In the genomic region with DNA sequence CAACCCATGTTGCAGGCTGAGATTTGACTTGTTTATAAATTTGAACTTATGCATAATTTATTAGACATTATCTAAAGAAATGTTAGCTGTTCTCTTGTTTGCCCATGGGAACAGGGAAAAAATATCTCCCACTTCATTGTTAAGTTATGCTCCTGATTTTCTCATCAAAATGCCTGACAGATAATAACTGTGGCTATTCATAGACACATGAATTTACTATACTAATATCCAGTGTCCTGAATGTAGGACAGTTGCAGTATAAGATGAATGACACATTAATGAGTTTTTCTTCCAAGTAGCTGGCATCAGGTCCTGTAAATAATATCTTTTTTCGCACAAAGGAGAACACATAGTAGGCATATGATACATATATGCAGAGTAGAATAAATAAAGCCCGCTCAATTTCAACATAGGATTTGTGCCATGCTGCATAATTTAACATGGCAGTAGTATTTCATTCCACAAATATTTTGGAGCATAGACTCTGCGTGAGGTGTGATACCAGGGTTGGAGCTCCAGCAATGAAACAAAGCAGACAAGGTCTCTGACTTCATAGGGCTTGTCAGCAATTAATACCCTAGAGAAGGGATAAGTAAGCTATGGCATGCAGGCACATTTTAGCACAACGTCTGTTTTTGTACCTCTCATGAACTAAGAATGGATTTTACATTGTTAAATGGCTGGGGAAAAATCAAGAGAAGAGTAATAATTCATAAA, we compare ENCODE assay signal across 16 cellular contexts. TPM values are rescaled to one million over a fixed set of nuclear protein-coding genes. Genes with fewer than 3 reads are reported as not detected.
DNase-seq lines count a peak whose midpoint lies in the region; ATAC-seq, FAIRE-seq and TF ChIP-seq lines count a peak whose summit lies in the region.
"Had no signal": no experiment of that assay in that cellular context is flagged by ENCODE, and none has a peak within 500 bp of the region (broad histone marks: within the 10 kb centered on the region; RNA-seq: fewer than 3 reads in every experiment).

No MANE protein-coding gene starts in this region.

- TF ChIP-seq CTCF in heart left ventricle (IDR thresholded peaks at IDR 0.05) (no peak), left ventricle myocardium inferior (IDR thresholded peaks at IDR 0.05; ENCODE audit: borderline replicate concordance) (no peak), pancreas (IDR thresholded peaks at IDR 0.05) (no peak)

- H3K4me3 ChIP-seq in heart left ventricle (no peak overlapping the region), left ventricle myocardium inferior (no peak overlapping the region), pancreas (no peak overlapping the region)
- H3K4me3 ChIP-seq: BLaER1 treated with 17β-estradiol and CSF1 and Interleukin-3, amounts not matched to agents 10 nM and 100 nM had no signal

- ATAC-seq in heart left ventricle (peak; percentile 67 to 96 (median 86)), pancreas (no peak), HG02798 (IDR thresholded peaks at IDR 0.05; ENCODE audit: poor library complexity, unreplicated experiment) (no peak), HG03342 (IDR thresholded peaks at IDR 0.05; ENCODE audit: unreplicated experiment) (no peak)
- ATAC-seq: HepG2 had no signal

- intact Hi-C loops in heart left ventricle (cut with DNase I): no loop called here
- intact Hi-C loops in cardiac septum (cut with DNase I): no loop called here
- intact Hi-C loops in left ventricle myocardium inferior (cut with micrococcal nuclease): no loop called here
- intact Hi-C loops in pancreas (cut with DNase I): no loop called here

- H3K4me1 ChIP-seq in heart left ventricle (no peaks in the 10 kb centered on the region), left ventricle myocardium inferior (no peaks in the 10 kb centered on the region), pancreas (no peaks in the 10 kb centered on the region)
- H3K4me1 ChIP-seq: BLaER1 treated with 17β-estradiol and CSF1 and Interleukin-3, amounts not matched to agents 10 nM and 100 nM had no signal

- FAIRE-seq in pancreas (lab: Jason Lieb, UNC): peak; percentile 65
- FAIRE-seq: GM18507, HepG2 had no signal

- peak overlapping the region in 7 of 12 donors; percentile 35 to 80 (median 65) for H3K27ac ChIP-seq in heart left ventricle
- peak overlapping the region; percentile 71 for H3K27ac ChIP-seq in left ventricle myocardium inferior (replicated peaks)
- H3K27ac ChIP-seq in pancreas: no peak overlapping the region
- H3K27ac ChIP-seq: BLaER1 treated with 17β-estradiol and CSF1 and Interleukin-3, amounts not matched to agents 10 nM and 100 nM had no signal

- WGBS in heart left ventricle, 4 donors: 29 to 44% (median 37%) methylated on average over 4 of the region's 4 CpGs
- 56 to 65% methylated on average over 4 of the region's 4 CpGs for WGBS in pancreas, 2 donors

- H3K36me3 ChIP-seq in heart left ventricle (no peaks in the 10 kb centered on the region), left ventricle myocardium inferior (no peaks in the 10 kb centered on the region), pancreas (no peaks in the 10 kb centered on the region)
- H3K36me3 ChIP-seq: BLaER1 treated with 17β-estradiol and CSF1 and Interleukin-3, amounts not matched to agents 10 nM and 100 nM had no signal

- peak in 1 of 5 donors; percentile 16 for DNase-seq in heart left ventricle
- no peak for DNase-seq in cardiac septum (ENCODE audit: low spot score)
- no peak for DNase-seq in left ventricle myocardium inferior
- DNase-seq in pancreas: no peak
- no peak for DNase-seq in stimulated activated naive CD4-positive, alpha-beta T cell treated with Interleukin-2 at 50 U/mL for 16 hours (lab: John Stamatoyannopoulos, UW)
- DNase-seq: ACHN; CD4-positive, CD25-positive, alpha-beta regulatory T cell; DMS53; GOT3; H9 had no signal

- TF ChIP-seq POLR2A in heart left ventricle (IDR thresholded peaks at IDR 0.05): no peak

- no peaks in the 10 kb centered on the region for H3K9me3 ChIP-seq in heart left ventricle
- H3K9me3 ChIP-seq in left ventricle myocardium inferior (replicated peaks): no peaks in the 10 kb centered on the region
- H3K9me3 ChIP-seq in pancreas: no peaks in the 10 kb centered on the region

- H3K27me3 ChIP-seq in heart left ventricle (no peaks in the 10 kb centered on the region), left ventricle myocardium inferior (ENCODE audit: low read depth) (no peaks in the 10 kb centered on the region), pancreas (peaks cover 0 to 16% (median 0%) of the 10 kb centered on the region in 4 donors)
- H3K27me3 ChIP-seq: BLaER1 treated with 17β-estradiol and CSF1 and Interleukin-3, amounts not matched to agents 10 nM and 100 nM had no signal

RNA-seq across cellular contexts. Expression of a gene that starts 40.4 kb away (rescaled TPM):
- total RNA-seq in heart left ventricle (not detected), cardiac septum (not detected), left ventricle myocardium inferior (not detected), pancreas (not detected)
- polyA plus RNA-seq in heart left ventricle (not detected), pancreas (not detected)
- total RNA-seq: A172; CD4-positive, CD25-positive, alpha-beta regulatory T cell; H9; HepG2 had no signal
- polyA plus RNA-seq: CD4-positive, CD25-positive, alpha-beta regulatory T cell; HepG2 had no signal

Comparison
In these comparisons a context has a peak if more than half of its experiments do, and no peak if none do; other contexts are left out.
1. ATAC-seq: peak in heart left ventricle (4 of 4); none in pancreas (0 of 4), HG02798 (single experiment) and HG03342 (single experiment).
2. H3K27ac ChIP-seq: peak in heart left ventricle (7 of 12) and left ventricle myocardium inferior (single experiment); none in pancreas (0 of 4).